ENCODE assay signal across 26 cellular contexts in the genomic region with DNA sequence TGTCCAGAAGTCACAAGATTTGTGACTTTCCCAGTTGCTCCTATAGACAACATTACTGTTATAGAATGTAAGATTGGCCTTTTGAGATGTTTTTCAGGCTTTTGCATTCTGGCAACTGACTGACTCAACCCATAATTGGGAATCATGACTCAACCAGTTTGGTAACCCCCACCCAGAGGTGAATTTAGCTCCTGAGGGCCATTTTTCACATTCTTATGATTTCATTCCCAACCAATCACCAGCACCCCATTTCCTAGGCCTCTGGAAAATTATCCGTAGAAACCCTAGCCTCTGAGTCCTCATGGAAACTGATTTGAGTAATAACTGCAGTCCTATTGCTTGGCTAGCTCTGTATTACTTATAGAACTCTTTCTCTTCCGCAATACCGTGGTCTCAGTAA.
"Had no signal": no experiment of that assay in that cellular context is flagged by ENCODE, and none has a peak within 500 bp of the region (broad histone marks: within the 10 kb centered on the region; RNA-seq: fewer than 3 reads in every experiment).

No MANE protein-coding gene starts in this region.

- H3K27me3 Mint-ChIP-seq: naive B cell; progenitor cell of endocrine pancreas; stimulated activated naive B cell treated with anti-CD40 and anti-IgM and Interleukin-4, amounts not matched to agents 10 μg/mL and 1 μg/mL and 100 μg/mL, for 72 hours had no signal

- H3K36me3 ChIP-seq: left lung, lower lobe of right lung, ovary, right atrium auricular region, right lobe of liver, stomach, thyroid gland, transverse colon, upper lobe of left lung had no signal

- H3K4me1 Mint-ChIP-seq: immature natural killer cell; mesothelial cell of epicardium; naive B cell; natural killer cell; stimulated activated naive B cell treated with anti-CD40 and anti-IgM and Interleukin-4, amounts not matched to agents 10 μg/mL and 1 μg/mL and 100 μg/mL, for 72 hours had no signal

- ATAC-seq: left colon; left lung; lower lobe of right lung; natural killer cell; right lobe of liver; stimulated activated naive B cell treated with anti-CD40 and anti-IgM and Interleukin-4, amounts not matched to agents 10 μg/mL and 1 μg/mL and 100 μg/mL, for 72 hours; stimulated activated naive CD8-positive, alpha-beta T cell treated with anti-CD3 and anti-CD28 coated beads, Interleukin-15, Interleukin-2, amounts not matched to agents 100 U/mL and 50 U/mL, for 24 hours had no signal

- FAIRE-seq: islet of Langerhans, kidney had no signal

- H3K4me3 Mint-ChIP-seq: immature natural killer cell; mesothelial cell of epicardium; naive B cell; natural killer cell; stimulated activated naive B cell treated with anti-CD40 and anti-IgM and Interleukin-4, amounts not matched to agents 10 μg/mL and 1 μg/mL and 100 μg/mL, for 72 hours had no signal

- H3K4me3 ChIP-seq: left lung, lower lobe of right lung, ovary, right atrium auricular region, right lobe of liver, smooth muscle cell, stomach, testis, thyroid gland, transverse colon, upper lobe of left lung had no signal

- H3K27ac ChIP-seq: left lung, lower lobe of right lung, ovary, right atrium auricular region, right lobe of liver, stomach, testis, thyroid gland, transverse colon, upper lobe of left lung had no signal

- DNase-seq: hypothalamus; immature natural killer cell; kidney; left colon; left lung; lower lobe of right lung; mammary epithelial cell; mesendoderm; naive B cell; natural killer cell; ovary; right lobe of liver; stimulated activated CD4-positive, alpha-beta T cell treated with anti-CD3 and anti-CD28 coated beads, Interleukin-1b, Interleukin-23, amount 100 ng/mL, for 48 hours; stimulated activated CD4-positive, alpha-beta T cell treated with anti-CD3 and anti-CD28 coated beads, Interleukin-2, amount 100 ng/mL, for 48 hours; stimulated activated naive B cell treated with anti-CD40 and anti-IgM and Interleukin-4, amounts not matched to agents 10 μg/mL and 1 μg/mL and 100 μg/mL, for 72 hours; stimulated activated naive CD8-positive, alpha-beta T cell treated with anti-CD3 and anti-CD28 coated beads, Interleukin-15, Interleukin-2, amounts not matched to agents 100 U/mL and 50 U/mL, for 24 hours; stomach; testis; thyroid gland; transverse colon; upper lobe of left lung had no signal

- H3K27me3 ChIP-seq: left lung, ovary, right atrium auricular region, right lobe of liver, stomach, testis, thyroid gland, transverse colon, upper lobe of left lung had no signal

- H3K27ac Mint-ChIP-seq: immature natural killer cell; mesothelial cell of epicardium; naive B cell; natural killer cell; progenitor cell of endocrine pancreas; stimulated activated naive B cell treated with anti-CD40 and anti-IgM and Interleukin-4, amounts not matched to agents 10 μg/mL and 1 μg/mL and 100 μg/mL, for 72 hours had no signal

- H3K4me2 ChIP-seq: smooth muscle cell had no signal

- H3K9me3 ChIP-seq: ovary, right lobe of liver, testis, thyroid gland had no signal

- H3K36me3 Mint-ChIP-seq: immature natural killer cell; naive B cell; stimulated activated naive B cell treated with anti-CD40 and anti-IgM and Interleukin-4, amounts not matched to agents 10 μg/mL and 1 μg/mL and 100 μg/mL, for 72 hours had no signal

- H3K4me1 ChIP-seq: left lung, lower lobe of right lung, right atrium auricular region, right lobe of liver, stomach, testis, thyroid gland, transverse colon, upper lobe of left lung had no signal
